8 cellular contexts compared by ENCODE assay signal in genomic region chr1:97243973-97244560, GRCh38.
DNase-seq lines count a peak whose midpoint lies in the region; ATAC-seq and TF ChIP-seq lines count a peak whose summit lies in the region.

No MANE protein-coding gene starts in this region.

- no peaks in the 10 kb centered on the region for H3K27me3 ChIP-seq in DOHH2 (ENCODE audit: control insufficient read depth, low read length)
- no peaks in the 10 kb centered on the region for H3K27me3 ChIP-seq in tibial artery

- ATAC-seq in GM21529 (IDR thresholded peaks at IDR 0.05; ENCODE audit: unreplicated experiment): peak; percentile 71
- ATAC-seq in GM21528 (IDR thresholded peaks at IDR 0.05; ENCODE audit: low FRiP score, unreplicated experiment): no peak
- no peak for ATAC-seq in GM18873 (IDR thresholded peaks at IDR 0.05; ENCODE audit: low FRiP score, unreplicated experiment)

- H3K36me3 ChIP-seq in DOHH2 (ENCODE audit: control insufficient read depth, low read length) (no peaks in the 10 kb centered on the region), tibial artery (no peaks in the 10 kb centered on the region)

- H3K4me3 ChIP-seq in DOHH2 (ENCODE audit: low read length) (no peak overlapping the region), fibroblast of villous mesenchyme (ENCODE audit: low read depth, low read length) (no peak overlapping the region), tibial artery (no peak overlapping the region)

- peak; percentile 18 for DNase-seq in NCI-H82 treated with DMSO at 0.1 percent for 48 hours (lab: John Stamatoyannopoulos, UW; ENCODE audit: unreplicated experiment)
- DNase-seq in fibroblast of villous mesenchyme (ENCODE audit: low read depth): peak; percentile 37
- DNase-seq in activated CD8-positive, alpha-beta memory T cell treated with anti-CD3 and anti-CD28 coated beads for 24 hours: no peak
- no peak for DNase-seq in tibial artery

- no peak overlapping the region for H3K4me2 ChIP-seq in DOHH2 (ENCODE audit: low read length)

- intact Hi-C loops in tibial artery (cut with DNase I; ENCODE audit: low total_unique reads): no loop called here

- no peaks in the 10 kb centered on the region for H3F3A ChIP-seq in DOHH2 (ENCODE audit: control insufficient read depth, insufficient read depth)

- H3K79me2 ChIP-seq in DOHH2 (ENCODE audit: control insufficient read depth, low read length): no peaks in the 10 kb centered on the region

- H3K9me2 ChIP-seq in DOHH2 (replicated peaks; ENCODE audit: control insufficient read depth, low read length): no peaks in the 10 kb centered on the region

- H3K27ac ChIP-seq in DOHH2 (ENCODE audit: low read depth, low read length): no peak overlapping the region
- no peak overlapping the region for H3K27ac ChIP-seq in tibial artery

- H3K9me3 ChIP-seq in DOHH2 (ENCODE audit: control insufficient read depth, insufficient read depth, low read length): no peaks in the 10 kb centered on the region
- H3K9me3 ChIP-seq in tibial artery: no peaks in the 10 kb centered on the region

- H3K4me1 ChIP-seq in DOHH2 (ENCODE audit: control insufficient read depth, low read length): no peaks in the 10 kb centered on the region
- peaks cover 0 to 15% (median 2%) of the 10 kb centered on the region in 4 donors for H3K4me1 ChIP-seq in tibial artery

- TF ChIP-seq CTCF in DOHH2 (IDR thresholded peaks at IDR 0.05; ENCODE audit: low read depth, low read length, poor library complexity, severe bottlenecking) (peak; percentile 56), fibroblast of villous mesenchyme (IDR thresholded peaks at IDR 0.05; ENCODE audit: insufficient read depth, low read depth, low read length) (peak; percentile 42), tibial artery (IDR thresholded peaks at IDR 0.05) (peak in 1 of 2 experiments; percentile 13)

- no peaks in the 10 kb centered on the region for H4K20me1 ChIP-seq in DOHH2 (ENCODE audit: control insufficient read depth, insufficient read depth, low read depth, low read length)

Comparison
In these comparisons a context has a peak if more than half of its experiments do, and no peak if none do; other contexts are left out.
1. DNase-seq: peak in NCI-H82 treated with DMSO at 0.1 percent for 48 hours (single experiment) and fibroblast of villous mesenchyme (single experiment); none in activated CD8-positive, alpha-beta memory T cell treated with anti-CD3 and anti-CD28 coated beads for 24 hours (single experiment) and tibial artery (0 of 2).